In the genomic region with DNA sequence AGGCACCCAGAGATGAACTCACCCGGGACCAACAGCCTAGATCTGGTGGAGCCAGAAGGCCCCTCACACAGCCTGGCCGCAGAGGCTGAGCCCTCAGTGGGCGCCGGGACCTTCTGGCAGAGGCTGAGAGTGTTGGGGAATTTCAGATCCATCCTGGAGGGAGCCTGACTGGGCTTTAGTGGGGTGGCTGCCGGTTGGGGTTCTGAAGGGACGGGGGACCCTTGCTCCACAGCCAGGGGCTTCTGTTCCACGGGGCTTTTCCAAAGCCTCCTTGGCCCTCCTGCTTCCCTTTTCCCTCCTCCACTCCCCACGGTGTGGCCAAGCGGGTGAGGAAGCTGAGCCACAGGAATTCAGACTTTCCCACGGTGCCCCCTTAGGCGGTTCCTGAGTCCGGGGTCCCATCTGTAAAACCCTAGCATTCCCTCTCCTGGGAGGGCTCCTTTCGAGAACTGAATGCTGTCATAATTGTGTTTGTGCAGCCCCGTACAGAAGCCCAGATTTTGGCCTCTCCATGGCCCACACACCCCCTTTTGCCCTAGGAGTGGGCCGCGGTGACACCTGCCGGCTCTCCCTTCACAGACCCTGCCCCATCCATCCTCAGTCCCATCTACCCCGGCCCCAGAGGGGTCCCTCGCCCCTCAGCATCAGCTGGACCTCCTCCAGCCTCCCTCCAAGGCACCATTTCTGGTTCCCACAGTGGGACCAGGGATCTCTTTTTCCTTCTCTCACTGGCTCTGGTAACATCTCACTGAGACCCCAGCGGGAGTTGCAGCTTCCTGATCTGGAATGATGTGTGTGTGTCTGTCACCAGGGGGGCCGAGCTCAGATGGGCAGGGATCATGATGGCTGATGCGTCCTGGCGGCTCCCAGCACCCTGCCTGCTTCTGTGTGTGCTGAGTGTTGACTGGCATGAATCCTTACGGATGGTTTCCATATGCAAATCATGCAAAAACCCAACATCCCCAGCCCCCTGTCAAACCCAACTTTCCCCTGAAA, we compare ENCODE assay signal across 25 cellular contexts.
DNase-seq lines count a peak whose midpoint lies in the region; ATAC-seq and TF ChIP-seq lines count a peak whose summit lies in the region.
"Had no signal": no experiment of that assay in that cellular context is flagged by ENCODE, and none has a peak within 500 bp of the region (broad histone marks: within the 10 kb centered on the region; RNA-seq: fewer than 3 reads in every experiment).

No MANE protein-coding gene starts in this region.

- H3K4me3 ChIP-seq in endodermal cell (ENCODE audit: low read length) (no peak overlapping the region), gastroesophageal sphincter (no peak overlapping the region)
- H3K4me3 ChIP-seq: GM12878, PC-9, SJCRH30 had no signal

- ATAC-seq in activated CD8-positive, alpha-beta memory T cell treated with anti-CD3 and anti-CD28 coated beads, Interleukin-2, amount 10 ng/mL, durations not matched to agents 7 days and 5 days, result no peak
- no peak for ATAC-seq in GM21717 (IDR thresholded peaks at IDR 0.05; ENCODE audit: unreplicated experiment)
- no peak for ATAC-seq in gastroesophageal sphincter
- ATAC-seq: CD8-positive, alpha-beta T cell; GM12878; HCT116; Right ventricle myocardium inferior; SK-N-SH treated with all-trans-retinoic acid at 6 μM for 48 hours had no signal

- TF ChIP-seq EP300 in gastroesophageal sphincter (IDR thresholded peaks at IDR 0.05), result no peak

- no peaks in the 10 kb centered on the region for H3K9me3 ChIP-seq in endodermal cell (ENCODE audit: control insufficient read depth, low read length)
- peaks cover 0 to 10% (median 0%) of the 10 kb centered on the region in 3 donors for H3K9me3 ChIP-seq in gastroesophageal sphincter
- H3K9me3 ChIP-seq: Caco-2, SJCRH30 had no signal

- no peaks in the 10 kb centered on the region for H3K4me1 ChIP-seq in endodermal cell (ENCODE audit: control insufficient read depth, insufficient read depth, low read length)
- H3K4me1 ChIP-seq in gastroesophageal sphincter, result no peaks in the 10 kb centered on the region
- H3K4me1 ChIP-seq: Caco-2, SJCRH30 had no signal

- CTCF ChIA-PET in activated CD8-positive, alpha-beta memory T cell treated with anti-CD3 and anti-CD28 coated beads, Interleukin-2, amount 10 ng/mL, durations not matched to agents 7 days and 5 days (lab: Charles Lee), result no interaction called here

- H3K9me3 Mint-ChIP-seq in activated CD8-positive, alpha-beta memory T cell treated with anti-CD3 and anti-CD28 coated beads, Interleukin-2, amount 10 ng/mL, durations not matched to agents 7 days and 5 days (ENCODE audit: low read depth), result peaks cover 11% of the 10 kb centered on the region
- H3K9me3 Mint-ChIP-seq in endodermal cell (peaks cover 39% of the 10 kb centered on the region), osteocyte (ENCODE audit: unreplicated experiment) (no peaks in the 10 kb centered on the region)
- H3K9me3 Mint-ChIP-seq: CD8-positive, alpha-beta T cell had no signal

- no peaks in the 10 kb centered on the region for H3K36me3 ChIP-seq in endodermal cell (ENCODE audit: control insufficient read depth, insufficient read depth, low read length)
- no peaks in the 10 kb centered on the region for H3K36me3 ChIP-seq in gastroesophageal sphincter
- H3K36me3 ChIP-seq: SJCRH30 had no signal

- H3K9ac ChIP-seq in endodermal cell (ENCODE audit: extremely low read depth, low read length, poor library complexity, severe bottlenecking), result no peak overlapping the region

- H3K27ac ChIP-seq in endodermal cell (ENCODE audit: low read depth, low read length) (no peak overlapping the region), gastroesophageal sphincter (no peak overlapping the region)
- H3K27ac ChIP-seq: C4-2B, PC-9, SJCRH30 had no signal

- no peak overlapping the region for H3K4me3 Mint-ChIP-seq in activated CD8-positive, alpha-beta memory T cell treated with anti-CD3 and anti-CD28 coated beads, Interleukin-2, amount 10 ng/mL, durations not matched to agents 7 days and 5 days
- H3K4me3 Mint-ChIP-seq in endodermal cell (no peak overlapping the region), osteocyte (ENCODE audit: unreplicated experiment) (no peak overlapping the region)
- H3K4me3 Mint-ChIP-seq: B cell; CD8-positive, alpha-beta T cell had no signal

- H3K36me3 Mint-ChIP-seq in activated CD8-positive, alpha-beta memory T cell treated with anti-CD3 and anti-CD28 coated beads, Interleukin-2, amount 10 ng/mL, durations not matched to agents 7 days and 5 days, result no peaks in the 10 kb centered on the region
- no peaks in the 10 kb centered on the region for H3K36me3 Mint-ChIP-seq in endodermal cell (ENCODE audit: low read depth)
- H3K36me3 Mint-ChIP-seq in osteocyte (ENCODE audit: unreplicated experiment), result no peaks in the 10 kb centered on the region
- H3K36me3 Mint-ChIP-seq: CD8-positive, alpha-beta T cell had no signal

- no peaks in the 10 kb centered on the region for H3K27me3 Mint-ChIP-seq in activated CD8-positive, alpha-beta memory T cell treated with anti-CD3 and anti-CD28 coated beads, Interleukin-2, amount 10 ng/mL, durations not matched to agents 7 days and 5 days
- no peaks in the 10 kb centered on the region for H3K27me3 Mint-ChIP-seq in endodermal cell (ENCODE audit: insufficient read depth)
- no peaks in the 10 kb centered on the region for H3K27me3 Mint-ChIP-seq in osteocyte (ENCODE audit: unreplicated experiment)

- H3K27me3 ChIP-seq in endodermal cell (ENCODE audit: control insufficient read depth, insufficient read depth, low read length, poor library complexity, severe bottlenecking), result no peaks in the 10 kb centered on the region
- peaks cover 41% of the 10 kb centered on the region for H3K27me3 ChIP-seq in gastroesophageal sphincter
- H3K27me3 ChIP-seq: SJCRH30 had no signal

- TF ChIP-seq CTCF in endodermal cell (conservative IDR thresholded peaks at IDR 0.05) (no peak), osteocyte (IDR thresholded peaks at IDR 0.05) (no peak), gastroesophageal sphincter (IDR thresholded peaks at IDR 0.05) (no peak)

- no peaks in the 10 kb centered on the region for H3K4me1 Mint-ChIP-seq in activated CD8-positive, alpha-beta memory T cell treated with anti-CD3 and anti-CD28 coated beads, Interleukin-2, amount 10 ng/mL, durations not matched to agents 7 days and 5 days
- no peaks in the 10 kb centered on the region for H3K4me1 Mint-ChIP-seq in endodermal cell
- no peaks in the 10 kb centered on the region for H3K4me1 Mint-ChIP-seq in osteocyte (ENCODE audit: unreplicated experiment)
- H3K4me1 Mint-ChIP-seq: B cell had no signal

- 86 to 93% methylated on average over 12 to 24 of the region's 24 CpGs for WGBS in endodermal cell (ENCODE audit: insufficient coverage in 1 of 2, insufficient read length in 1 of 2), 2 experiments
- WGBS in gastroesophageal sphincter (ENCODE audit: low coverage in 1 of 2), 2 donors, result 61 to 71% methylated on average over 7 to 19 of the region's 24 CpGs

- peak; percentile 66 to 81 for DNase-seq in NCI-H526 (lab: John Stamatoyannopoulos, UW)
- peak; percentile 27 for DNase-seq in activated CD8-positive, alpha-beta memory T cell treated with anti-CD3 and anti-CD28 coated beads, Interleukin-2, amount 10 ng/mL, durations not matched to agents 7 days and 5 days
- DNase-seq in endodermal cell, result peak; percentile 45
- peak; percentile 78 for DNase-seq in osteocyte (ENCODE audit: extremely low spot score, unreplicated experiment)
- DNase-seq in Ammon's horn (ENCODE audit: low spot score), result no peak
- DNase-seq: Caco-2, GDM1, Kasumi-1, MV-4-11, NCI-H1105, NCI-H1436 treated with DMSO at 0.1 percent for 48 hours, NCI-H1930, NCI-H2107, NCI-H524 treated with DMSO at 0.1 percent for 48 hours, PC-9, SJCRH30 had no signal

- no peak for TF ChIP-seq POLR2A in gastroesophageal sphincter (IDR thresholded peaks at IDR 0.05)

- H3K27ac Mint-ChIP-seq in activated CD8-positive, alpha-beta memory T cell treated with anti-CD3 and anti-CD28 coated beads, Interleukin-2, amount 10 ng/mL, durations not matched to agents 7 days and 5 days, result no peak overlapping the region
- H3K27ac Mint-ChIP-seq in endodermal cell (no peak overlapping the region), osteocyte (ENCODE audit: unreplicated experiment) (no peak overlapping the region)
- H3K27ac Mint-ChIP-seq: B cell; CD8-positive, alpha-beta T cell had no signal
